8 cellular contexts compared by ENCODE assay signal in genomic region chr16:68085259-68086071, GRCh38. TPM values are rescaled to one million over a fixed set of nuclear protein-coding genes. Genes with fewer than 3 reads are reported as not detected.
DNase-seq lines count a peak whose midpoint lies in the region; ATAC-seq and TF ChIP-seq lines count a peak whose summit lies in the region.

Gene NFATC3, plus strand, starts transcription at chr16:68085370. Its CDS starts 312 bp downstream, at chr16:68085682.

- H3K4me3 Mint-ChIP-seq in Caco-2 (ENCODE audit: unreplicated experiment) (peak within 1 kb of the TSS; percentile 71), naive B cell (peak within 1 kb of the TSS; percentile 87 to 99 (median 95))
- H3K4me3 Mint-ChIP-seq in activated T-cell treated with anti-CD3 and anti-CD28 coated beads, Interleukin-2, amount 50 U/mL, for 72 hours: peak within 1 kb of the TSS; percentile 82 to 94
- peak within 1 kb of the TSS; percentile 80 for H3K4me3 Mint-ChIP-seq in stimulated activated effector memory CD8-positive, alpha-beta T cell treated with anti-CD3 and anti-CD28 coated beads, Interleukin-12 subunit alpha, Interleukin-12 subunit beta, amount 100 ng/mL, for 72 hours

- H2AFZ ChIP-seq in PC-9: peak within 1 kb of the TSS; percentile 97

- H4K20me1 ChIP-seq in PC-9 (ENCODE audit: insufficient read depth): peaks cover 2% of the 10 kb centered on the region

- H3K9me2 ChIP-seq in PC-9 (ENCODE audit: insufficient read depth): no peaks in the 10 kb centered on the region

- intact Hi-C loops in Caco-2 (cut with micrococcal nuclease; ENCODE audit: unreplicated experiment): loop anchor here (1.0 to 5.0 kb wide), 2 partner anchors 149 to 242 kb away; no protein-coding TSS in a partner anchor
- intact Hi-C loops in PC-9 (cut with micrococcal nuclease; ENCODE audit: unreplicated experiment): loop anchor here (1.0 to 2.0 kb wide), 3 partner anchors 143 to 279 kb away; partner anchors contain the start of genes RANBP10 and TSNAXIP1
- intact Hi-C loops in esophagus squamous epithelium (cut with DNase I): loop anchor here (10.0 kb wide), 1 partner anchor 149 kb away; the partner anchor contains the start of gene ESRP2

- TF ChIP-seq POLR2A in esophagus squamous epithelium (IDR thresholded peaks at IDR 0.05): peak in 2 of 4 donors; percentile 66 to 79

- H3K27ac ChIP-seq in PC-9 (peak within 1 kb of the TSS; percentile 51), esophagus squamous epithelium (peak within 1 kb of the TSS; percentile 91 to 99 (median 98))

- ATAC-seq in GM19467 (IDR thresholded peaks at IDR 0.05; ENCODE audit: unreplicated experiment) (peak; percentile 61), naive B cell (ENCODE audit: low read depth in 2 of 2) (peak; percentile 71 to 73)
- peak; percentile 69 to 76 for ATAC-seq in activated T-cell treated with anti-CD3 and anti-CD28 coated beads, Interleukin-2, amount 50 U/mL, for 72 hours (replicated peaks in 1 of 2)
- ATAC-seq in stimulated activated effector memory CD8-positive, alpha-beta T cell treated with anti-CD3 and anti-CD28 coated beads, Interleukin-12 subunit alpha, Interleukin-12 subunit beta, amount 100 ng/mL, for 72 hours: peak; percentile 81

- CTCF ChIA-PET in Caco-2 (lab: Charles Lee): interaction anchor here (0.6 to 3.5 kb wide), 11 partner anchors 9 to 1225 kb away, joined by 3 to 27 read pairs (median 7); partner anchors contain the start of genes ESRP2, RANBP10 and SLC7A6
- CTCF ChIA-PET in PC-9 (lab: Charles Lee): interaction anchor here (0.7 kb wide), 1 partner anchor 409 kb away, joined by 3 read pairs; no protein-coding TSS in a partner anchor

- peaks cover 48% of the 10 kb centered on the region for H3K79me2 ChIP-seq in PC-9 (ENCODE audit: low read depth)

- no peaks in the 10 kb centered on the region for H3K9me3 Mint-ChIP-seq in Caco-2 (ENCODE audit: unreplicated experiment)
- H3K9me3 Mint-ChIP-seq in activated T-cell treated with anti-CD3 and anti-CD28 coated beads, Interleukin-2, amount 50 U/mL, for 72 hours: no peaks in the 10 kb centered on the region
- no peaks in the 10 kb centered on the region for H3K9me3 Mint-ChIP-seq in naive B cell
- H3K9me3 Mint-ChIP-seq in stimulated activated effector memory CD8-positive, alpha-beta T cell treated with anti-CD3 and anti-CD28 coated beads, Interleukin-12 subunit alpha, Interleukin-12 subunit beta, amount 100 ng/mL, for 72 hours: no peaks in the 10 kb centered on the region

- no peaks in the 10 kb centered on the region for H3K9me3 ChIP-seq in Caco-2
- no peaks in the 10 kb centered on the region for H3K9me3 ChIP-seq in PC-9 (ENCODE audit: insufficient read depth, low read depth)
- no peaks in the 10 kb centered on the region for H3K9me3 ChIP-seq in esophagus squamous epithelium

- DNase-seq in Caco-2: peak; percentile 99
- peak; percentile 97 for DNase-seq in HPDE6-E6E7 (ENCODE audit: extremely low spot score)
- DNase-seq in PC-9: peak; percentile 89 to 96
- peak; percentile 99 for DNase-seq in activated T-cell treated with anti-CD3 and anti-CD28 coated beads, Interleukin-2, amount 50 U/mL, for 72 hours
- DNase-seq in esophagus squamous epithelium (lab: John Stamatoyannopoulos, UW): peak; percentile 93
- DNase-seq in naive B cell: peak; percentile 97
- peak in 1 of 2 donors; percentile 92 for DNase-seq in stimulated activated effector memory CD8-positive, alpha-beta T cell treated with anti-CD3 and anti-CD28 coated beads, Interleukin-12 subunit alpha, Interleukin-12 subunit beta, amount 100 ng/mL, for 72 hours (ENCODE audit: low spot score in 2 of 2)

- TF ChIP-seq CTCF in Caco-2 (IDR thresholded peaks at IDR 0.05; ENCODE audit: insufficient read depth in 1 of 2, low read depth in 1 of 2, low read length in 1 of 2, severe bottlenecking in 1 of 2, unreplicated experiment in 1 of 2) (no peak), PC-9 (conservative IDR thresholded peaks at IDR 0.05) (no peak), esophagus squamous epithelium (IDR thresholded peaks at IDR 0.05) (peak in 2 of 6 experiments; percentile 4 to 21)

- H3K27me3 ChIP-seq in Caco-2 (replicated peaks; ENCODE audit: control insufficient read depth, insufficient read depth, low read length) (no peaks in the 10 kb centered on the region), PC-9 (ENCODE audit: insufficient read depth, low read depth) (no peaks in the 10 kb centered on the region), esophagus squamous epithelium (no peaks in the 10 kb centered on the region)

- peaks cover 28% of the 10 kb centered on the region for H3K4me1 ChIP-seq in Caco-2
- H3K4me1 ChIP-seq in PC-9 (replicated peaks; ENCODE audit: insufficient read depth): peaks cover 14% of the 10 kb centered on the region
- peaks cover 27 to 83% (median 28%) of the 10 kb centered on the region in 3 donors for H3K4me1 ChIP-seq in esophagus squamous epithelium

- POLR2A ChIA-PET in Caco-2 (lab: Charles Lee) (interaction anchor here (0.5 to 3.5 kb wide), 13 partner anchors 20 to 1390 kb away, joined by 3 to 27 read pairs (median 6); partner anchors contain the start of genes ATP6V0D1, ESRP2, RANBP10 and TSNAXIP1), PC-9 (lab: Charles Lee; ENCODE audit: unreplicated experiment) (interaction anchor here (0.6 to 1.4 kb wide), 5 partner anchors 120 to 1239 kb away, joined by 3 to 7 read pairs (median 4); partner anchors contain the start of gene ESRP2)

- H3K4me3 ChIP-seq in Caco-2 (ENCODE audit: low read depth, low read length): peak within 1 kb of the TSS; percentile 87
- H3K4me3 ChIP-seq in PC-9: peak within 1 kb of the TSS; percentile 91
- H3K4me3 ChIP-seq in esophagus squamous epithelium: peak within 1 kb of the TSS; percentile 72 to 89 (median 83)

- H3K4me1 Mint-ChIP-seq in Caco-2 (ENCODE audit: low read depth, unreplicated experiment): peaks cover 38% of the 10 kb centered on the region
- H3K4me1 Mint-ChIP-seq in activated T-cell treated with anti-CD3 and anti-CD28 coated beads, Interleukin-2, amount 50 U/mL, for 72 hours (ENCODE audit: low read depth): peaks cover 68% of the 10 kb centered on the region
- H3K4me1 Mint-ChIP-seq in naive B cell: peaks cover 58 to 68% (median 67%) of the 10 kb centered on the region in 3 donors
- H3K4me1 Mint-ChIP-seq in stimulated activated effector memory CD8-positive, alpha-beta T cell treated with anti-CD3 and anti-CD28 coated beads, Interleukin-12 subunit alpha, Interleukin-12 subunit beta, amount 100 ng/mL, for 72 hours: peaks cover 61% of the 10 kb centered on the region

- peak within 1 kb of the TSS; percentile 92 for H3K4me2 ChIP-seq in PC-9

- H3F3A ChIP-seq in PC-9 (ENCODE audit: insufficient read depth, low read depth): peaks cover 23% of the 10 kb centered on the region

- WGBS in esophagus squamous epithelium, 2 donors: 0% methylated on average over 5 to 12 of the region's 104 CpGs

- H3K27ac Mint-ChIP-seq in Caco-2 (ENCODE audit: unreplicated experiment) (peak within 1 kb of the TSS; percentile 83), naive B cell (peak within 1 kb of the TSS; percentile 88 to 98 (median 96))
- peak within 1 kb of the TSS; percentile 89 for H3K27ac Mint-ChIP-seq in activated T-cell treated with anti-CD3 and anti-CD28 coated beads, Interleukin-2, amount 50 U/mL, for 72 hours
- H3K27ac Mint-ChIP-seq in stimulated activated effector memory CD8-positive, alpha-beta T cell treated with anti-CD3 and anti-CD28 coated beads, Interleukin-12 subunit alpha, Interleukin-12 subunit beta, amount 100 ng/mL, for 72 hours: peak within 1 kb of the TSS; percentile 84

- H3K36me3 Mint-ChIP-seq in Caco-2 (ENCODE audit: insufficient read depth, unreplicated experiment) (peaks cover 21% of the 10 kb centered on the region), naive B cell (no peaks in the 10 kb centered on the region)
- H3K36me3 Mint-ChIP-seq in activated T-cell treated with anti-CD3 and anti-CD28 coated beads, Interleukin-2, amount 50 U/mL, for 72 hours (ENCODE audit: insufficient read depth in 2 of 2): peaks cover 2 to 4% of the 10 kb centered on the region in 2 donors
- peaks cover 20% of the 10 kb centered on the region for H3K36me3 Mint-ChIP-seq in stimulated activated effector memory CD8-positive, alpha-beta T cell treated with anti-CD3 and anti-CD28 coated beads, Interleukin-12 subunit alpha, Interleukin-12 subunit beta, amount 100 ng/mL, for 72 hours

- H3K27me3 Mint-ChIP-seq in Caco-2 (ENCODE audit: insufficient read depth, unreplicated experiment) (no peaks in the 10 kb centered on the region), naive B cell (no peaks in the 10 kb centered on the region)
- no peaks in the 10 kb centered on the region for H3K27me3 Mint-ChIP-seq in activated T-cell treated with anti-CD3 and anti-CD28 coated beads, Interleukin-2, amount 50 U/mL, for 72 hours (ENCODE audit: low read depth)

- BruUV-seq in Caco-2 (replicated peaks; lab: Mats Ljungman, UMichigan): no TSS peak
- BruUV-seq in PC-9 (replicated peaks; lab: Mats Ljungman, UMichigan): no TSS peak

- H3K36me3 ChIP-seq in Caco-2 (ENCODE audit: control insufficient read depth, insufficient read depth, low read length): no peaks in the 10 kb centered on the region
- no peaks in the 10 kb centered on the region for H3K36me3 ChIP-seq in PC-9 (ENCODE audit: low read depth)
- no peaks in the 10 kb centered on the region for H3K36me3 ChIP-seq in esophagus squamous epithelium

RNA-seq across cellular contexts. Expression of gene NFATC3, which starts in this region (rescaled TPM):
- 40.0 and 43.9 TPM in 2 replicates for total RNA-seq in Caco-2 (2022)
- 37.2 and 43.7 TPM in 2 replicates for total RNA-seq in PC-9 (2021)
- 10 to 100 TPM; 79.7 to 82.5 TPM for total RNA-seq in activated T-cell treated with anti-CD3 and anti-CD28 coated beads, Interleukin-2, amount 50 U/mL, for 72 hours
- total RNA-seq in esophagus squamous epithelium: 10 to 100 TPM; 18.6 to 30.9 (median 20.5) TPM
- polyA plus RNA-seq in naive B cell (ENCODE audit: low read depth in 6 of 6): 100 to 1,000 TPM in 2 of 6 donors, 10 to 100 TPM in 4; 74.8 to 147 (median 96.7) TPM
